ENCODE assay signal across 24 cellular contexts in the genomic region with DNA sequence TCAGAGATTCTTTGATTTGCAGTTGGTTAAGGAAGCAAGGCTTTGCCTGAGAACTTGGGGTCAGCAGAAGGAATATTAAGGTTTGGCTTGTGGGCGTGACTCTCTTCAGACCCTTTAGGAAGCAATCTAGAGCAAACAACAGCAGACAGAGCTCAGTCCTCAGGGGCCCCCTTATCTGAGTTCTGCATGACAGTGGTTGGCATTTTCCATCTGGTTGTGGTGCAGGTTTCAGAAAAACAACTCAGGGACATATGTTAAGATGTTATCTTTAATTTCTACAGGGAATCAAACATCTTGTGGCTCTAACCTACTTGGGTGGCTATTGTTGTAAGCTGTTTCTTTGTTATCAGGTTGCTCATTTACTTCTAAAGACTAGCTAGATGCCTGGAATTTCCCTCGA.
DNase-seq lines count a peak whose midpoint lies in the region; FAIRE-seq and TF ChIP-seq lines count a peak whose summit lies in the region.
"Had no signal": no experiment of that assay in that cellular context is flagged by ENCODE, and none has a peak within 500 bp of the region (broad histone marks: within the 10 kb centered on the region; RNA-seq: fewer than 3 reads in every experiment).

No MANE protein-coding gene starts in this region.

- H3K36me3 ChIP-seq in HUES6 (ENCODE audit: control insufficient read depth, insufficient read depth, low read length) (peaks cover 2% of the 10 kb centered on the region; the same call in 1 of the 2 replicates), A673 (ENCODE audit: insufficient read depth, low read length, poor library complexity, severe bottlenecking) (no peaks in the 10 kb centered on the region)
- H3K36me3 ChIP-seq: adrenal gland had no signal

- H3K27me3 ChIP-seq in HUES6 (ENCODE audit: control insufficient read depth, insufficient read depth, low read length) (no peaks in the 10 kb centered on the region), A673 (replicated peaks; ENCODE audit: insufficient read depth, low read depth, low read length, poor library complexity) (no peaks in the 10 kb centered on the region)
- H3K27me3 ChIP-seq: adrenal gland, esophagus muscularis mucosa, left lung, transverse colon had no signal

- peak; percentile 93 for DNase-seq in DMS 273 treated with DMSO at 0.1 percent for 48 hours (lab: John Stamatoyannopoulos, UW)
- DNase-seq in SK-N-DZ (ENCODE audit: low spot score) = peak; percentile 63
- DNase-seq in fibroblast of pulmonary artery (ENCODE audit: low read depth) = peak; percentile 5
- no peak for DNase-seq in A673 (ENCODE audit: low spot score)
- no peak for DNase-seq in NCI-H1417 (lab: John Stamatoyannopoulos, UW)
- no peak for DNase-seq in GM19239 (ENCODE audit: insufficient read length, low spot score)
- DNase-seq: activated CD4-positive, alpha-beta T cell treated with anti-CD3 and anti-CD28 coated beads for 4 hours; activated effector memory CD4-positive, alpha-beta T cell treated with anti-CD3 and anti-CD28 coated beads, Interleukin-2, amount 50 U/mL, for 16 hours; adrenal gland; Caco-2; central memory CD4-positive, alpha-beta T cell; left lung; mucosa of descending colon; NCI-H2081; NCI-H748 treated with DMSO at 0.1 percent for 48 hours; stimulated activated CD4-positive, alpha-beta T cell treated with anti-CD3 and anti-CD28 coated beads, Interleukin-4, amount 100 ng/mL, for 1 hour; stimulated activated naive CD8-positive, alpha-beta T cell treated with anti-CD3 and anti-CD28 coated beads, Interleukin-15, amount 100 ng/mL, for 72 hours; transverse colon had no signal

- intact Hi-C loops in A673 (cut with micrococcal nuclease; ENCODE audit: unreplicated experiment) = no loop called here

- H3K27ac ChIP-seq in HUES6 (ENCODE audit: low read depth, low read length) (0 out of 2 replicates have a peak overlapping the region, but pooled peaks have one; percentile 16), A673 (ENCODE audit: low read depth, low read length, poor library complexity, severe bottlenecking) (no peak overlapping the region)
- H3K27ac ChIP-seq: adrenal gland, esophagus muscularis mucosa, left lung, transverse colon had no signal

- H3K9me3 ChIP-seq in HUES6 (ENCODE audit: control insufficient read depth, insufficient read depth, low read depth, low read length) (no peaks in the 10 kb centered on the region), A673 (ENCODE audit: low read depth, low read length, poor library complexity, severe bottlenecking) (no peaks in the 10 kb centered on the region)
- H3K9me3 ChIP-seq: adrenal gland, Caco-2, esophagus muscularis mucosa, left lung, mucosa of descending colon, transverse colon had no signal

- H3K9ac ChIP-seq in HUES6 (ENCODE audit: low read length) = no peak overlapping the region

- POLR2A ChIA-PET in A673 (lab: Charles Lee; ENCODE audit: low non-redundant PET) = no interaction called here

- H3K4me3 ChIP-seq in HUES6 (ENCODE audit: low read depth, low read length) = no peak overlapping the region
- no peak overlapping the region for H3K4me3 ChIP-seq in fibroblast of pulmonary artery (replicated peaks; ENCODE audit: low read depth, low read length)
- no peak overlapping the region for H3K4me3 ChIP-seq in A673 (ENCODE audit: low read depth, low read length, poor library complexity, severe bottlenecking)
- H3K4me3 ChIP-seq: adrenal gland, esophagus muscularis mucosa, left lung, mucosa of descending colon, smooth muscle cell, transverse colon had no signal

- H3K4me1 ChIP-seq in HUES6 (ENCODE audit: control insufficient read depth, insufficient read depth, low read length) = peaks cover 27% of the 10 kb centered on the region
- no peaks in the 10 kb centered on the region for H3K4me1 ChIP-seq in A673 (ENCODE audit: insufficient read depth, low read length, poor library complexity, severe bottlenecking)
- H3K4me1 ChIP-seq: adrenal gland, Caco-2, left lung had no signal

- FAIRE-seq in GM19239 (lab: Jason Lieb, UNC) = no peak
- FAIRE-seq: G401.6, HepG2, RCC 7860 had no signal

- CTCF ChIA-PET in A673 (lab: Charles Lee) = no interaction called here

- BruUV-seq in A673 (replicated peaks; lab: Mats Ljungman, UMichigan) = no TSS peak

- TF ChIP-seq CTCF in fibroblast of pulmonary artery (IDR thresholded peaks at IDR 0.05; ENCODE audit: low read length, missing control alignments) (no peak), A673 (conservative IDR thresholded peaks at IDR 0.05; ENCODE audit: low read depth, low read length) (no peak)

Comparison
In these comparisons a context has a peak if more than half of its experiments do, and no peak if none do; other contexts are left out.
1. DNase-seq: peak in DMS 273 treated with DMSO at 0.1 percent for 48 hours (single experiment), SK-N-DZ (single experiment) and fibroblast of pulmonary artery (single experiment); none in A673 (single experiment), NCI-H1417 (0 of 3) and GM19239 (single experiment).